Comparison of ENCODE assay signal across 8 cellular contexts in genomic region chr21:37220981-37221664, GRCh38. TPM values are rescaled to one million over a fixed set of nuclear protein-coding genes. Genes with fewer than 3 reads are reported as not detected.
DNase-seq lines count a peak whose midpoint lies in the region; ATAC-seq and TF ChIP-seq lines count a peak whose summit lies in the region.

No MANE protein-coding gene starts in this region.

- no peaks in the 10 kb centered on the region; the same call in 1 of the 2 replicates for H3F3A ChIP-seq in DOHH2 (ENCODE audit: control insufficient read depth, insufficient read depth)

- H3K4me2 ChIP-seq in DOHH2 (ENCODE audit: low read length), result peak overlapping the region; percentile 79

- H3K79me2 ChIP-seq in DOHH2 (ENCODE audit: control insufficient read depth, low read length), result peaks cover 45% of the 10 kb centered on the region

- peaks cover 31% of the 10 kb centered on the region for H3K36me3 ChIP-seq in DOHH2 (ENCODE audit: control insufficient read depth, low read length)

- H4K20me1 ChIP-seq in DOHH2 (ENCODE audit: control insufficient read depth, insufficient read depth, low read depth, low read length), result no peaks in the 10 kb centered on the region

- peak; percentile 81 for DNase-seq in KG1 (lab: John Stamatoyannopoulos, UW)
- peak; percentile 92 for DNase-seq in RPMI7951 (ENCODE audit: low read depth)
- peak; percentile 90 for DNase-seq in activated T-helper 2 cell treated with anti-CD3 and anti-CD28 coated beads, Interferon-gamma antibody, Interleukin-2, Interleukin-4, amounts not matched to agents 10 μg/mL and 5 μg/mL and 100 μg/mL, durations not matched to agents 14 hours and 24 hours and 36 hours (ENCODE audit: low spot score)
- peak; percentile 87 for DNase-seq in fibroblast of pulmonary artery (ENCODE audit: low read depth)

- H3K9me3 Mint-ChIP-seq in activated T-helper 2 cell treated with anti-CD3 and anti-CD28 coated beads, Interferon-gamma antibody, Interleukin-2, Interleukin-4, amounts not matched to agents 10 μg/mL and 5 μg/mL and 100 μg/mL, durations not matched to agents 14 hours and 24 hours and 36 hours, result peaks cover 3% of the 10 kb centered on the region
- H3K9me3 Mint-ChIP-seq in nephron, result peaks cover 4% of the 10 kb centered on the region
- H3K9me3 Mint-ChIP-seq in stimulated activated naive CD8-positive, alpha-beta T cell treated with anti-CD3 and anti-CD28 coated beads, Interleukin-15, Interleukin-2, amounts not matched to agents 100 ng/mL and 50 ng/mL, for 24 hours, result no peaks in the 10 kb centered on the region

- H3K36me3 Mint-ChIP-seq in activated T-helper 2 cell treated with anti-CD3 and anti-CD28 coated beads, Interferon-gamma antibody, Interleukin-2, Interleukin-4, amounts not matched to agents 10 μg/mL and 5 μg/mL and 100 μg/mL, durations not matched to agents 14 hours and 24 hours and 36 hours (ENCODE audit: low read depth), result peaks cover 52% of the 10 kb centered on the region
- H3K36me3 Mint-ChIP-seq in nephron (ENCODE audit: low read depth), result peaks cover 68% of the 10 kb centered on the region
- peaks cover 38% of the 10 kb centered on the region for H3K36me3 Mint-ChIP-seq in stimulated activated naive CD8-positive, alpha-beta T cell treated with anti-CD3 and anti-CD28 coated beads, Interleukin-15, Interleukin-2, amounts not matched to agents 100 ng/mL and 50 ng/mL, for 24 hours (ENCODE audit: low read depth)

- H3K27ac ChIP-seq in DOHH2 (ENCODE audit: low read depth, low read length), result peak overlapping the region; percentile 49

- H3K27ac Mint-ChIP-seq in activated T-helper 2 cell treated with anti-CD3 and anti-CD28 coated beads, Interferon-gamma antibody, Interleukin-2, Interleukin-4, amounts not matched to agents 10 μg/mL and 5 μg/mL and 100 μg/mL, durations not matched to agents 14 hours and 24 hours and 36 hours, result peak overlapping the region; percentile 95
- peak overlapping the region in 1 of 3 experiments; percentile 56 for H3K27ac Mint-ChIP-seq in nephron
- peak overlapping the region; percentile 98 for H3K27ac Mint-ChIP-seq in stimulated activated naive CD8-positive, alpha-beta T cell treated with anti-CD3 and anti-CD28 coated beads, Interleukin-15, Interleukin-2, amounts not matched to agents 100 ng/mL and 50 ng/mL, for 24 hours

- TF ChIP-seq CTCF in DOHH2 (IDR thresholded peaks at IDR 0.05; ENCODE audit: low read depth, low read length, poor library complexity, severe bottlenecking), result peak; percentile 78
- TF ChIP-seq CTCF in fibroblast of pulmonary artery (IDR thresholded peaks at IDR 0.05; ENCODE audit: low read length, missing control alignments), result peak; percentile 48
- TF ChIP-seq CTCF in nephron (IDR thresholded peaks at IDR 0.05; ENCODE audit: unreplicated experiment in 3 of 3), result no peak

- no peaks in the 10 kb centered on the region for H3K27me3 ChIP-seq in DOHH2 (ENCODE audit: control insufficient read depth, low read length)

- peaks cover 24% of the 10 kb centered on the region for H3K4me1 ChIP-seq in DOHH2 (ENCODE audit: control insufficient read depth, low read length)

- no peaks in the 10 kb centered on the region for H3K27me3 Mint-ChIP-seq in activated T-helper 2 cell treated with anti-CD3 and anti-CD28 coated beads, Interferon-gamma antibody, Interleukin-2, Interleukin-4, amounts not matched to agents 10 μg/mL and 5 μg/mL and 100 μg/mL, durations not matched to agents 14 hours and 24 hours and 36 hours (ENCODE audit: low read depth)
- no peaks in the 10 kb centered on the region for H3K27me3 Mint-ChIP-seq in nephron (ENCODE audit: low read depth)
- no peaks in the 10 kb centered on the region for H3K27me3 Mint-ChIP-seq in stimulated activated naive CD8-positive, alpha-beta T cell treated with anti-CD3 and anti-CD28 coated beads, Interleukin-15, Interleukin-2, amounts not matched to agents 100 ng/mL and 50 ng/mL, for 24 hours

- no peaks in the 10 kb centered on the region for H3K9me3 ChIP-seq in DOHH2 (ENCODE audit: control insufficient read depth, insufficient read depth, low read length)

- intact Hi-C loops in activated T-helper 2 cell treated with anti-CD3 and anti-CD28 coated beads, Interferon-gamma antibody, Interleukin-2, Interleukin-4, amounts not matched to agents 10 μg/mL and 5 μg/mL and 100 μg/mL, durations not matched to agents 14 hours and 24 hours and 36 hours (cut with micrococcal nuclease), result loop anchor here (1.0 to 10.0 kb wide), 7 partner anchors 37 to 341 kb away; partner anchors contain the start of genes DYRK1A, HLCS, PIGP and TTC3

- peaks cover 53% of the 10 kb centered on the region for H3K4me1 Mint-ChIP-seq in activated T-helper 2 cell treated with anti-CD3 and anti-CD28 coated beads, Interferon-gamma antibody, Interleukin-2, Interleukin-4, amounts not matched to agents 10 μg/mL and 5 μg/mL and 100 μg/mL, durations not matched to agents 14 hours and 24 hours and 36 hours (ENCODE audit: low read depth)
- no peaks in the 10 kb centered on the region for H3K4me1 Mint-ChIP-seq in nephron
- H3K4me1 Mint-ChIP-seq in stimulated activated naive CD8-positive, alpha-beta T cell treated with anti-CD3 and anti-CD28 coated beads, Interleukin-15, Interleukin-2, amounts not matched to agents 100 ng/mL and 50 ng/mL, for 24 hours (ENCODE audit: low read depth), result peaks cover 62% of the 10 kb centered on the region

- ATAC-seq in GM21737 (IDR thresholded peaks at IDR 0.05; ENCODE audit: unreplicated experiment), result peak; percentile 70

- H3K4me3 ChIP-seq in DOHH2 (ENCODE audit: low read length) (peak overlapping the region; percentile 85), fibroblast of pulmonary artery (replicated peaks; ENCODE audit: low read depth, low read length) (peak overlapping the region; percentile 65)

- no peaks in the 10 kb centered on the region for H3K9me2 ChIP-seq in DOHH2 (replicated peaks; ENCODE audit: control insufficient read depth, low read length)

- H3K4me3 Mint-ChIP-seq in activated T-helper 2 cell treated with anti-CD3 and anti-CD28 coated beads, Interferon-gamma antibody, Interleukin-2, Interleukin-4, amounts not matched to agents 10 μg/mL and 5 μg/mL and 100 μg/mL, durations not matched to agents 14 hours and 24 hours and 36 hours (ENCODE audit: low read depth), result peak overlapping the region; percentile 88
- peak overlapping the region; percentile 80 to 84 (median 84) for H3K4me3 Mint-ChIP-seq in nephron
- peak overlapping the region; percentile 95 for H3K4me3 Mint-ChIP-seq in stimulated activated naive CD8-positive, alpha-beta T cell treated with anti-CD3 and anti-CD28 coated beads, Interleukin-15, Interleukin-2, amounts not matched to agents 100 ng/mL and 50 ng/mL, for 24 hours

RNA-seq across cellular contexts. Expression of gene VPS26C, which starts 46.0 kb away (rescaled TPM):
- 52.5 and 52.6 TPM in 2 replicates for total RNA-seq in RPMI7951 (2014; rRNA removed; shearing (Covaris generic))
- 58.0 and 59.4 TPM in 2 replicates for total RNA-seq in activated T-helper 2 cell treated with anti-CD3 and anti-CD28 coated beads, Interferon-gamma antibody, Interleukin-2, Interleukin-4, amounts not matched to agents 10 μg/mL and 5 μg/mL and 100 μg/mL, durations not matched to agents 14 hours and 24 hours and 36 hours

Comparison
In these comparisons a context has a peak if more than half of its experiments do, and no peak if none do; other contexts are left out.
1. Peak in every context shown above with its lines: DNase-seq, ATAC-seq, H3K4me3 ChIP-seq and H3K27ac ChIP-seq.
2. CTCF ChIP-seq: peak in DOHH2 (single experiment) and fibroblast of pulmonary artery (single experiment); none in nephron (0 of 3).